ENCODE assay signal across 9 cellular contexts in genomic region chr5:52657231-52657645, GRCh38.
DNase-seq lines count a peak whose midpoint lies in the region; ATAC-seq and TF ChIP-seq lines count a peak whose summit lies in the region.
"Had no signal": no experiment of that assay in that cellular context is flagged by ENCODE, and none has a peak within 500 bp of the region (broad histone marks: within the 10 kb centered on the region; RNA-seq: fewer than 3 reads in every experiment).

No MANE protein-coding gene starts in this region.

- in situ Hi-C loops in mammary epithelial cell (cut with MboI; ENCODE audit: low sequenced_read_pairs in 2 of 2) = loop anchor here (25.0 kb wide), 1 partner anchor 1695 kb away; no protein-coding TSS in a partner anchor

- TF ChIP-seq CTCF in Caco-2 (IDR thresholded peaks at IDR 0.05; ENCODE audit: insufficient read depth in 1 of 2, low read depth in 1 of 2, low read length in 1 of 2, severe bottlenecking in 1 of 2, unreplicated experiment in 1 of 2) = peak; percentile 23 to 47
- TF ChIP-seq CTCF in HCT116 (IDR thresholded peaks at IDR 0.05 in 2 of 3, conservative IDR thresholded peaks at IDR 0.05 in 1 of 3; ENCODE audit: borderline replicate concordance in 1 of 3, insufficient read depth in 1 of 3, low read depth in 2 of 3, low read length in 2 of 3) = peak; percentile 20 to 60 (median 42); a peak in 4 of 6 replicates
- TF ChIP-seq CTCF in mammary epithelial cell (conservative IDR thresholded peaks at IDR 0.05 in 1 of 2, IDR thresholded peaks at IDR 0.05 in 1 of 2; ENCODE audit: extremely low read depth in 1 of 2, insufficient read depth in 1 of 2, low read depth in 1 of 2, low read length in 2 of 2) = peak; percentile 41 to 45
- TF ChIP-seq CTCF in lung (IDR thresholded peaks at IDR 0.05; ENCODE audit: control extremely low read depth, extremely low read depth) = peak; percentile 15

- H3K4me3 Mint-ChIP-seq in Caco-2 (ENCODE audit: unreplicated experiment) = no peak overlapping the region
- H3K4me3 Mint-ChIP-seq in activated naive CD4-positive, alpha-beta T cell treated with anti-CD3 and anti-CD28 coated beads, Interleukin-2, amount 10 ng/mL, durations not matched to agents 7 days and 5 days = no peak overlapping the region
- H3K4me3 Mint-ChIP-seq in activated T-cell treated with anti-CD3 and anti-CD28 coated beads, Interleukin-2, amount 50 U/mL, for 24 hours = no peak overlapping the region
- H3K4me3 Mint-ChIP-seq: IgD-negative memory B cell had no signal

- no peaks in the 10 kb centered on the region for H3K4me1 Mint-ChIP-seq in Caco-2 (ENCODE audit: low read depth, unreplicated experiment)
- H3K4me1 Mint-ChIP-seq in activated naive CD4-positive, alpha-beta T cell treated with anti-CD3 and anti-CD28 coated beads, Interleukin-2, amount 10 ng/mL, durations not matched to agents 7 days and 5 days = no peaks in the 10 kb centered on the region
- H3K4me1 Mint-ChIP-seq in activated T-cell treated with anti-CD3 and anti-CD28 coated beads, Interleukin-2, amount 50 U/mL, for 24 hours (ENCODE audit: low read depth) = no peaks in the 10 kb centered on the region
- H3K4me1 Mint-ChIP-seq: IgD-negative memory B cell had no signal

- no TSS peak for BruUV-seq in Caco-2 (replicated peaks; lab: Mats Ljungman, UMichigan)
- no TSS peak for BruUV-seq in HCT116 (replicated peaks; lab: Mats Ljungman, UMichigan)
- BruUV-seq in mammary epithelial cell (replicated peaks; lab: Mats Ljungman, UMichigan) = no TSS peak

- H3K36me3 Mint-ChIP-seq in Caco-2 (ENCODE audit: insufficient read depth, unreplicated experiment) = no peaks in the 10 kb centered on the region
- no peaks in the 10 kb centered on the region for H3K36me3 Mint-ChIP-seq in activated naive CD4-positive, alpha-beta T cell treated with anti-CD3 and anti-CD28 coated beads, Interleukin-2, amount 10 ng/mL, durations not matched to agents 7 days and 5 days
- H3K36me3 Mint-ChIP-seq in activated T-cell treated with anti-CD3 and anti-CD28 coated beads, Interleukin-2, amount 50 U/mL, for 24 hours (ENCODE audit: low read depth) = no peaks in the 10 kb centered on the region

- CTCF ChIA-PET in Caco-2 (lab: Charles Lee) (no interaction called here), HCT116 (lab: Charles Lee) (interaction anchor here (1.0 to 1.5 kb wide), 3 partner anchors 9 to 1698 kb away, joined by 3 to 4 read pairs (median 3); no protein-coding TSS in a partner anchor), mammary epithelial cell (lab: Charles Lee; ENCODE audit: low non-redundant PET) (no interaction called here)
- CTCF ChIA-PET in activated naive CD4-positive, alpha-beta T cell treated with anti-CD3 and anti-CD28 coated beads, Interleukin-2, amount 10 ng/mL, durations not matched to agents 7 days and 5 days (lab: Charles Lee) = interaction anchor here (1.0 to 2.6 kb wide), 2 partner anchors 144 to 1694 kb away, joined by 3 to 9 read pairs; no protein-coding TSS in a partner anchor

- H3K27me3 Mint-ChIP-seq in Caco-2 (ENCODE audit: insufficient read depth, unreplicated experiment) = no peaks in the 10 kb centered on the region
- peaks cover 16% of the 10 kb centered on the region for H3K27me3 Mint-ChIP-seq in activated naive CD4-positive, alpha-beta T cell treated with anti-CD3 and anti-CD28 coated beads, Interleukin-2, amount 10 ng/mL, durations not matched to agents 7 days and 5 days
- peaks cover 18% of the 10 kb centered on the region for H3K27me3 Mint-ChIP-seq in activated T-cell treated with anti-CD3 and anti-CD28 coated beads, Interleukin-2, amount 50 U/mL, for 24 hours

- peak; percentile 61 for ATAC-seq in HCT116
- ATAC-seq in lung (ENCODE audit: insufficient read depth, low FRiP score) = no peak

- intact Hi-C loops in Caco-2 (cut with micrococcal nuclease; ENCODE audit: unreplicated experiment) = loop anchor here (1.0 to 10.0 kb wide), 4 partner anchors 150 to 1698 kb away; partner anchors contain the start of gene ISL1
- intact Hi-C loops in HCT116 (cut with micrococcal nuclease) = loop anchor here (1.0 kb wide), 1 partner anchor 1698 kb away; no protein-coding TSS in a partner anchor
- intact Hi-C loops in mammary epithelial cell (cut with micrococcal nuclease) = loop anchor here (1.0 to 5.0 kb wide), 4 partner anchors 300 to 1698 kb away; no protein-coding TSS in a partner anchor

- no peak for TF ChIP-seq POLR2A in HCT116 (IDR thresholded peaks at IDR 0.05; ENCODE audit: borderline replicate concordance, extremely low read depth, insufficient read depth, insufficient read length)

- peak overlapping the region; percentile 37 for H2AFZ ChIP-seq in HCT116 (ENCODE audit: low read depth, low read length, poor library complexity, severe bottlenecking)
- H2AFZ ChIP-seq in mammary epithelial cell (ENCODE audit: low read depth, low read length) = no peak overlapping the region

- H3K4me2 ChIP-seq in HCT116 (ENCODE audit: low read length) = peak overlapping the region; percentile 40
- H3K4me2 ChIP-seq in mammary epithelial cell (ENCODE audit: insufficient read depth, low read depth, low read length) = peak overlapping the region; percentile 59

- H3K9me2 ChIP-seq in HCT116 (ENCODE audit: insufficient read depth) = no peaks in the 10 kb centered on the region

- DNase-seq in Caco-2 = peak in 1 of 2 experiments; percentile 17
- DNase-seq in HCT116 (ENCODE audit: low read depth, low spot score) = peak; percentile 42
- peak; percentile 54 for DNase-seq in NCI-H2227 treated with DMSO at 0.1 percent for 48 hours (lab: John Stamatoyannopoulos, UW)
- peak; percentile 23 for DNase-seq in mammary epithelial cell
- DNase-seq in lung (ENCODE audit: low spot score) = no peak
- DNase-seq in activated CD4-positive, alpha-beta T cell treated with anti-CD3 and anti-CD28 coated beads, Interleukin-2, amount 50 U/mL, for 48 hours = no peak
- no peak for DNase-seq in activated naive CD4-positive, alpha-beta T cell treated with anti-CD3 and anti-CD28 coated beads, Interleukin-2, amount 10 ng/mL, durations not matched to agents 7 days and 5 days
- no peak for DNase-seq in activated T-cell treated with anti-CD3 and anti-CD28 coated beads, Interleukin-2, amount 50 U/mL, for 24 hours

- peak; percentile 66 for TF ChIP-seq RAD21 in HCT116 (IDR thresholded peaks at IDR 0.05; ENCODE audit: low read depth)

- H3K27me3 ChIP-seq in Caco-2 (replicated peaks; ENCODE audit: control insufficient read depth, insufficient read depth, low read length) (no peaks in the 10 kb centered on the region), HCT116 (ENCODE audit: insufficient read depth, low read length) (no peaks in the 10 kb centered on the region), mammary epithelial cell (ENCODE audit: insufficient read depth, low read length) (no peaks in the 10 kb centered on the region), lung (ENCODE audit: control insufficient read depth, insufficient read depth) (no peaks in the 10 kb centered on the region)

- H3K27ac ChIP-seq in HCT116 (ENCODE audit: low read depth, low read length) (no peak overlapping the region), mammary epithelial cell (ENCODE audit: insufficient read depth, low read depth, low read length) (no peak overlapping the region), lung (ENCODE audit: low read depth in 1 of 2, low read length in 1 of 2) (no peak overlapping the region)

- H3K27ac Mint-ChIP-seq in Caco-2 (ENCODE audit: unreplicated experiment) = no peak overlapping the region
- H3K27ac Mint-ChIP-seq in activated naive CD4-positive, alpha-beta T cell treated with anti-CD3 and anti-CD28 coated beads, Interleukin-2, amount 10 ng/mL, durations not matched to agents 7 days and 5 days = no peak overlapping the region
- H3K27ac Mint-ChIP-seq in activated T-cell treated with anti-CD3 and anti-CD28 coated beads, Interleukin-2, amount 50 U/mL, for 24 hours = no peak overlapping the region
- H3K27ac Mint-ChIP-seq: IgD-negative memory B cell had no signal

- RAD21 ChIA-PET in HCT116 (lab: Charles Lee; ENCODE audit: low non-redundant PET in 1 of 2, low total read pairs in 2 of 2, uncharacterized antibody in 2 of 2, unreplicated experiment in 2 of 2) = no interaction called here

- POLR2A ChIA-PET in Caco-2 (lab: Charles Lee) = no interaction called here
- POLR2A ChIA-PET in HCT116 (lab: Charles Lee) = no interaction called here

- H3K9ac ChIP-seq in HCT116 (ENCODE audit: low read length) = no peak overlapping the region
- peak overlapping the region; percentile 4 for H3K9ac ChIP-seq in mammary epithelial cell (ENCODE audit: insufficient read depth, low read length)

- no peaks in the 10 kb centered on the region for H3K9me3 Mint-ChIP-seq in Caco-2 (ENCODE audit: unreplicated experiment)
- H3K9me3 Mint-ChIP-seq in activated naive CD4-positive, alpha-beta T cell treated with anti-CD3 and anti-CD28 coated beads, Interleukin-2, amount 10 ng/mL, durations not matched to agents 7 days and 5 days = no peaks in the 10 kb centered on the region
- H3K9me3 Mint-ChIP-seq in activated T-cell treated with anti-CD3 and anti-CD28 coated beads, Interleukin-2, amount 50 U/mL, for 24 hours = no peaks in the 10 kb centered on the region
- H3K9me3 Mint-ChIP-seq: IgD-negative memory B cell had no signal

- H3K36me3 ChIP-seq in Caco-2 (ENCODE audit: control insufficient read depth, insufficient read depth, low read length) (no peaks in the 10 kb centered on the region), HCT116 (ENCODE audit: control insufficient read depth in 1 of 2, insufficient read depth in 2 of 2, low read length in 2 of 2) (no peaks in the 10 kb centered on the region), mammary epithelial cell (ENCODE audit: insufficient read depth, low read length) (no peaks in the 10 kb centered on the region), lung (ENCODE audit: control insufficient read depth in 2 of 2, insufficient read depth in 2 of 2, low read length in 2 of 2) (no peaks in the 10 kb centered on the region)

- no peaks in the 10 kb centered on the region for H4K20me1 ChIP-seq in HCT116 (ENCODE audit: insufficient read depth)
- no peaks in the 10 kb centered on the region for H4K20me1 ChIP-seq in mammary epithelial cell (ENCODE audit: insufficient read depth, low read length)

- no peaks in the 10 kb centered on the region for H3K9me3 ChIP-seq in Caco-2
- no peaks in the 10 kb centered on the region for H3K9me3 ChIP-seq in HCT116 (ENCODE audit: control insufficient read depth in 1 of 2, insufficient read depth in 1 of 2, low read depth in 1 of 2, low read length in 2 of 2)
- no peaks in the 10 kb centered on the region for H3K9me3 ChIP-seq in mammary epithelial cell (replicated peaks; ENCODE audit: insufficient read depth, low read length)
- no peaks in the 10 kb centered on the region for H3K9me3 ChIP-seq in lung (ENCODE audit: control insufficient read depth in 2 of 2, insufficient read depth in 1 of 2, low read length in 1 of 2)

- H3K4me1 ChIP-seq in Caco-2 = no peaks in the 10 kb centered on the region
- H3K4me1 ChIP-seq in HCT116 (ENCODE audit: control insufficient read depth in 1 of 2, insufficient read depth in 2 of 2, low read length in 2 of 2) = no peaks in the 10 kb centered on the region
- no peaks in the 10 kb centered on the region for H3K4me1 ChIP-seq in mammary epithelial cell (ENCODE audit: insufficient read depth, low read length)
- H3K4me1 ChIP-seq in lung (ENCODE audit: control insufficient read depth in 2 of 2, insufficient read depth in 2 of 2, low read length in 2 of 2) = no peaks in the 10 kb centered on the region

- H3K79me2 ChIP-seq in HCT116 (ENCODE audit: insufficient read depth, low read length) = no peaks in the 10 kb centered on the region
- no peaks in the 10 kb centered on the region for H3K79me2 ChIP-seq in mammary epithelial cell (ENCODE audit: insufficient read depth, low read length)

- dilution Hi-C loops in mammary epithelial cell (cut with HindIII; ENCODE audit: low sequenced_read_pairs) = no loop called here

- WGBS in mammary epithelial cell (ENCODE audit: low coverage, missing lambda C conversion rate) = 0% methylated on average over 3 of the region's 3 CpGs
- 5 to 8% methylated on average over 3 of the region's 3 CpGs for WGBS in lung, 2 donors

- H3K4me3 ChIP-seq in Caco-2 (ENCODE audit: low read depth, low read length) = no peak overlapping the region
- H3K4me3 ChIP-seq in HCT116 (replicated peaks in 1 of 2; ENCODE audit: low read depth in 1 of 2, low read length in 2 of 2) = no peak overlapping the region
- H3K4me3 ChIP-seq in mammary epithelial cell (replicated peaks in 1 of 3; ENCODE audit: insufficient read depth in 1 of 3, low read depth in 2 of 3, low read length in 3 of 3) = no peak overlapping the region
- no peak overlapping the region for H3K4me3 ChIP-seq in lung

Comparison
In these comparisons a context has a peak if more than half of its experiments do, and no peak if none do; other contexts are left out.
1. DNase-seq: peak in HCT116 (single experiment), NCI-H2227 treated with DMSO at 0.1 percent for 48 hours (single experiment) and mammary epithelial cell (single experiment); none in lung (single experiment), activated CD4-positive, alpha-beta T cell treated with anti-CD3 and anti-CD28 coated beads, Interleukin-2, amount 50 U/mL, for 48 hours (0 of 2), activated naive CD4-positive, alpha-beta T cell treated with anti-CD3 and anti-CD28 coated beads, Interleukin-2, amount 10 ng/mL, durations not matched to agents 7 days and 5 days (single experiment) and activated T-cell treated with anti-CD3 and anti-CD28 coated beads, Interleukin-2, amount 50 U/mL, for 24 hours (single experiment).
2. CTCF ChIA-PET loops: an anchor here in HCT116 (1.0 to 1.5 kb wide) and activated naive CD4-positive, alpha-beta T cell treated with anti-CD3 and anti-CD28 coated beads, Interleukin-2, amount 10 ng/mL, durations not matched to agents 7 days and 5 days (1.0 to 2.6 kb wide); none called in Caco-2 and mammary epithelial cell.
3. Peak in every context shown above with its lines, with median percentiles within 50 percentile points of each other: CTCF ChIP-seq.